24 cellular contexts compared by ENCODE assay signal in genomic region chr18:9931679-9932078, GRCh38. TPM values are rescaled to one million over a fixed set of nuclear protein-coding genes. Genes with fewer than 3 reads are reported as not detected.
DNase-seq lines count a peak whose midpoint lies in the region; ATAC-seq, FAIRE-seq and TF ChIP-seq lines count a peak whose summit lies in the region.
"Had no signal": no experiment of that assay in that cellular context is flagged by ENCODE, and none has a peak within 500 bp of the region (broad histone marks: within the 10 kb centered on the region; RNA-seq: fewer than 3 reads in every experiment).

No MANE protein-coding gene starts in this region.

- peak overlapping the region; percentile 0; the same call in 1 of the 2 replicates for H3K9ac ChIP-seq in iPS-20b (ENCODE audit: low read depth, low read length)
- H3K9ac ChIP-seq: BLaER1 treated with 17β-estradiol and CSF1 and Interleukin-3, amounts not matched to agents 10 nM and 100 nM; KMS-11 had no signal

- in situ Hi-C loops in G401 (cut with HindIII; ENCODE audit: low sequenced_read_pairs), result no loop called here

- H2AFZ ChIP-seq in osteoblast (ENCODE audit: low read length), result no peak overlapping the region

- WGBS in A549 (ENCODE audit: missing lambda C conversion rate), result 80% methylated on average over 5 of the region's 5 CpGs

- H3K4me1 ChIP-seq in A549, result peaks cover 62% of the 10 kb centered on the region
- peaks cover 70% of the 10 kb centered on the region for H3K4me1 ChIP-seq in RWPE2 (ENCODE audit: insufficient read depth, poor library complexity, severe bottlenecking)
- peaks cover 28% of the 10 kb centered on the region for H3K4me1 ChIP-seq in iPS-20b (ENCODE audit: insufficient read depth, low read length)
- peaks cover 13% of the 10 kb centered on the region for H3K4me1 ChIP-seq in osteoblast (ENCODE audit: insufficient read depth, low read length)
- peaks cover 5% of the 10 kb centered on the region for H3K4me1 ChIP-seq in effector memory CD4-positive, alpha-beta T cell (ENCODE audit: control insufficient read depth, insufficient read depth, low read length, poor library complexity, severe bottlenecking)

- no peak overlapping the region for H3K4me3 ChIP-seq in A549
- H3K4me3 ChIP-seq in RWPE2 (ENCODE audit: severe bottlenecking), result no peak overlapping the region
- no peak overlapping the region for H3K4me3 ChIP-seq in iPS-20b (ENCODE audit: low read length)
- H3K4me3 ChIP-seq in osteoblast (ENCODE audit: insufficient read depth, low read length), result no peak overlapping the region
- H3K4me3 ChIP-seq in effector memory CD4-positive, alpha-beta T cell (ENCODE audit: insufficient read depth, low read depth, low read length, poor library complexity, severe bottlenecking), result no peak overlapping the region
- H3K4me3 ChIP-seq: BLaER1 treated with 17β-estradiol and CSF1 and Interleukin-3, amounts not matched to agents 10 nM and 100 nM had no signal

- no peak for TF ChIP-seq CTCF in A549 (IDR thresholded peaks at IDR 0.05)
- no peak for TF ChIP-seq CTCF in RWPE2 (IDR thresholded peaks at IDR 0.05; ENCODE audit: poor library complexity, severe bottlenecking)
- no peak for TF ChIP-seq CTCF in osteoblast (IDR thresholded peaks at IDR 0.05; ENCODE audit: extremely low read depth, low read depth, low read length)

- TF ChIP-seq POLR2A in A549 (IDR thresholded peaks at IDR 0.05; ENCODE audit: low read length), result no peak

- no peak for TF ChIP-seq RAD21 in A549 (conservative IDR thresholded peaks at IDR 0.05 in 1 of 2, IDR thresholded peaks at IDR 0.05 in 1 of 2)

- H3K36me3 ChIP-seq in RWPE2 (ENCODE audit: low read depth) (peaks cover 55% of the 10 kb centered on the region), iPS-20b (ENCODE audit: insufficient read depth, low read depth, low read length) (peaks cover 37% of the 10 kb centered on the region), osteoblast (ENCODE audit: insufficient read depth, low read length) (peaks cover 43% of the 10 kb centered on the region)
- peaks cover 22% of the 10 kb centered on the region for H3K36me3 ChIP-seq in effector memory CD4-positive, alpha-beta T cell (ENCODE audit: control insufficient read depth, insufficient read depth, low read length)

- H3K27me3 ChIP-seq in RWPE2 (ENCODE audit: insufficient read depth, poor library complexity, severe bottlenecking) (peaks cover 3% of the 10 kb centered on the region), iPS-20b (ENCODE audit: insufficient read depth, low read length) (no peaks in the 10 kb centered on the region), osteoblast (ENCODE audit: insufficient read depth, low read length) (no peaks in the 10 kb centered on the region)
- no peaks in the 10 kb centered on the region for H3K27me3 ChIP-seq in effector memory CD4-positive, alpha-beta T cell (replicated peaks; ENCODE audit: control insufficient read depth, insufficient read depth, low read length, poor library complexity, severe bottlenecking)
- H3K27me3 ChIP-seq: BLaER1 treated with 17β-estradiol and CSF1 and Interleukin-3, amounts not matched to agents 10 nM and 100 nM had no signal

- no peaks in the 10 kb centered on the region for H3K9me3 ChIP-seq in A549
- no peaks in the 10 kb centered on the region for H3K9me3 ChIP-seq in RWPE2 (ENCODE audit: severe bottlenecking)
- H3K9me3 ChIP-seq in iPS-20b (ENCODE audit: insufficient read depth, low read depth, low read length), result no peaks in the 10 kb centered on the region
- no peaks in the 10 kb centered on the region for H3K9me3 ChIP-seq in osteoblast (ENCODE audit: low read depth, low read length)
- no peaks in the 10 kb centered on the region for H3K9me3 ChIP-seq in effector memory CD4-positive, alpha-beta T cell (ENCODE audit: control insufficient read depth, low read length)
- H3K9me3 ChIP-seq: BLaER1 treated with 17β-estradiol and CSF1 and Interleukin-3, amounts not matched to agents 10 nM and 100 nM had no signal

- POLR2A ChIA-PET in A549 (lab: Yijun Ruan, JAX), result no interaction called here

- CTCF ChIA-PET in A549 (lab: Yijun Ruan, JAX), result no interaction called here

- TF ChIP-seq EP300 in A549 (IDR thresholded peaks at IDR 0.05), result no peak

- H3K4me2 ChIP-seq in A549 (0 out of 3 replicates have a peak overlapping the region, but pooled peaks have one; percentile 31), osteoblast (ENCODE audit: insufficient read depth, low read length) (no peak overlapping the region)
- H3K4me2 ChIP-seq: KMS-11 had no signal

- no peak for ATAC-seq in A549
- no peak for ATAC-seq in RWPE2 (ENCODE audit: low read depth)
- ATAC-seq in GM21786 (IDR thresholded peaks at IDR 0.05; ENCODE audit: unreplicated experiment), result no peak

- no peak for FAIRE-seq in A549 (lab: Jason Lieb, UNC)
- FAIRE-seq: A204.1, D721Med, GM12892, GM18507 had no signal

- H3K79me2 ChIP-seq in osteoblast (ENCODE audit: insufficient read depth, low read length), result peaks cover 95% of the 10 kb centered on the region

- H3K27ac ChIP-seq in A549, result no peak overlapping the region
- peak overlapping the region; percentile 0 for H3K27ac ChIP-seq in RWPE2 (ENCODE audit: poor library complexity, severe bottlenecking)
- no peak overlapping the region for H3K27ac ChIP-seq in iPS-20b (ENCODE audit: low read length)
- peak overlapping the region; percentile 10 for H3K27ac ChIP-seq in osteoblast (ENCODE audit: low read depth, low read length)
- H3K27ac ChIP-seq in effector memory CD4-positive, alpha-beta T cell (ENCODE audit: insufficient read depth, low read length, poor library complexity, severe bottlenecking), result no peak overlapping the region
- H3K27ac ChIP-seq: KMS-11 had no signal

- no peak for DNase-seq in A549 (ENCODE audit: low read depth in 1 of 2, low spot score in 1 of 2)
- no peak for DNase-seq in RWPE2 (ENCODE audit: low spot score)
- no peak for DNase-seq in osteoblast (ENCODE audit: insufficient read length, low spot score, missing footprints)
- DNase-seq in G401 (ENCODE audit: low spot score), result no peak
- no peak for DNase-seq in cerebellum (ENCODE audit: low spot score)
- DNase-seq in effector memory CD4-positive, alpha-beta T cell, result no peak
- DNase-seq: CD8-positive, alpha-beta memory T cell; HFFc6; MV-4-11; NCI-H1694 treated with DMSO at 0.1 percent for 48 hours; NCI-H2107; NCI-H510A; NCI-H748 treated with DMSO at 0.1 percent for 48 hours; RPMI8226; SIG-M5 had no signal

- peaks cover 36% of the 10 kb centered on the region for H4K20me1 ChIP-seq in osteoblast (ENCODE audit: insufficient read depth, low read length)

TF ChIP-seq in A549, 52 proteins besides CTCF, POLR2A, EP300 and RAD21:
- TF ChIP-seq CEBPB (IDR thresholded peaks at IDR 0.05) (peak; percentile 57 to 63; a peak in 3 of 4 replicates), HEYL (CRISPR knock-in tag; IDR thresholded peaks at IDR 0.05) (no peak), MYC (IDR thresholded peaks at IDR 0.05; ENCODE audit: borderline replicate concordance, low read length) (no peak)

RNA-seq across cellular contexts. Expression of gene VAPA, which starts 17.9 kb away (rescaled TPM):
- 356 and 391 TPM in 2 replicates for polyA plus RNA-seq in A549 (2011; rRNA removed)
- polyA plus RNA-seq in A549 (2012; cell fraction: cytosol; rRNA removed), result 99.8 and 102 TPM in 2 replicates
- polyA plus RNA-seq in A549 (2012; cell fraction: nucleus; rRNA removed), result 37.3 and 47.0 TPM in 2 replicates
- polyA plus RNA-seq in A549 (2017; fragmentation: RNase III; extraction: RNeasy Plus Mini Kit Qiagen cat#74134 plus additional on column Dnase treatment), result 158 to 166 TPM (median 161 TPM) in 3 replicates
- polyA minus RNA-seq in A549 (2011; rRNA and poly(A)+ RNA removed), result 72.5 and 89.1 TPM in 2 replicates
- total RNA-seq in osteoblast, result 277 and 316 TPM in 2 replicates
- total RNA-seq in G401 (2014; rRNA removed; shearing (Covaris generic)), result 141 and 231 TPM in 2 replicates
- 145 TPM for total RNA-seq in cerebellum

RNA-seq across cellular contexts. Expression of gene TXNDC2, which starts 45.9 kb away (rescaled TPM):
- polyA plus RNA-seq in A549 (2011; rRNA removed), result 0.16 TPM in 1 of 2 replicates, not detected in the other
- polyA plus RNA-seq in A549 (2012; cell fraction: cytosol; rRNA removed), result 0.05 and 0.09 TPM in 2 replicates
- polyA plus RNA-seq in A549 (2012; cell fraction: nucleus; rRNA removed), result 0.12 TPM in 1 of 2 replicates, not detected in the other
- polyA plus RNA-seq in A549 (2017; fragmentation: RNase III; extraction: RNeasy Plus Mini Kit Qiagen cat#74134 plus additional on column Dnase treatment), result 0.06 to 0.12 TPM in 2 of 3 replicates, not detected in the other
- 0.37 TPM in 1 of 2 replicates, not detected in the other for polyA minus RNA-seq in A549 (2011; rRNA and poly(A)+ RNA removed)
- total RNA-seq in osteoblast, result 0.29 and 0.36 TPM in 2 replicates
- 0.06 TPM in 1 of 2 replicates, not detected in the other for total RNA-seq in G401 (2014; rRNA removed; shearing (Covaris generic))
- not detected for total RNA-seq in cerebellum
- total RNA-seq: CD8-positive, alpha-beta memory T cell; OCI-LY7 had no signal
- polyA plus RNA-seq: CD8-positive, alpha-beta memory T cell had no signal

Comparison
In these comparisons a context has a peak if more than half of its experiments do, and no peak if none do; other contexts are left out.
1. H3K27ac ChIP-seq: peak in RWPE2 (single experiment) and osteoblast (single experiment); none in A549 (0 of 2), iPS-20b (single experiment) and effector memory CD4-positive, alpha-beta T cell (single experiment).